In the genomic region with DNA sequence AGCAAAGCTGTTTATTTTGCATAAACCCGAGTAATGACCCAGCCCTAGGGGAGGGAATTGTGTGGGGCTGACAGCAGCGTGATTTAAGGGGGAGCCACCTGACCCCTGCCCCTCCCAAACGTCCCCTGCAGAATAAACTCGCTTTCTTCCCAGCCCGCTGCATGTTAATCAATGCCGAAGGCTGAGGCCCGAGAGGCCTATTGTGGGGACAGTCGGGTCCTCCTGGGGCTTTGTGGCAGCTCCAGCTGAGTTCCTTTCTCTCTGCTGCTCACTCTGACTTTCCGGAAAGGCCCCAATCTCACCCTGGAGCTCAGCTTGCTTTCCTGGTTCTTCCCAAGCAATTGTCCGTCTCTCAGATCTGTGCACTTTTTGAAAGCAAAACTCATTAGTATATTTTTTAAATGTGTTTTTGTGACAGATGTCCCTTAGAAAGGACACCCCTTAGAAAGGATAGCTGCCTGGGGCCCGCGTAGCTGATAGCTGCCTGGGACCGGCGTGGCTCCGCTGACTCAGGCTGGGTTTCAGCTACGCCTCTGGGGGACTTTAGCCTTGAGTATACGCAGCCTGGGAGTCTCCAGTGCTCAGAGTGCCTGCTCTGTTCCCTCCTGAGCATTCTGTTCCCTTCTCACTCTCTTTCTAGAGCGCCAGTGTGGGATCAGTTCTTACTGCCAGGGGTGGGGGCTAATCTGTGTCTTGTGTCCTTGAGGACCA, we compare ENCODE assay signal across 17 cellular contexts.
DNase-seq lines count a peak whose midpoint lies in the region; ATAC-seq, FAIRE-seq and TF ChIP-seq lines count a peak whose summit lies in the region.
"Had no signal": no experiment of that assay in that cellular context is flagged by ENCODE, and none has a peak within 500 bp of the region (broad histone marks: within the 10 kb centered on the region; RNA-seq: fewer than 3 reads in every experiment).

No MANE protein-coding gene starts in this region.

- H3K4me2 ChIP-seq in astrocyte (ENCODE audit: low read length), result peak overlapping the region; percentile 76

- H3K36me3 Mint-ChIP-seq in astrocyte (ENCODE audit: low read depth, unreplicated experiment), result peaks cover 6% of the 10 kb centered on the region
- H3K36me3 Mint-ChIP-seq in osteocyte (ENCODE audit: unreplicated experiment), result peaks cover 5% of the 10 kb centered on the region
- H3K36me3 Mint-ChIP-seq in activated CD4-positive, alpha-beta T cell treated with anti-CD3 and anti-CD28 coated beads, Interleukin-2, amount 10 ng/mL, durations not matched to agents 7 days and 5 days (ENCODE audit: low read depth), result no peaks in the 10 kb centered on the region

- H3K4me1 Mint-ChIP-seq in astrocyte (ENCODE audit: low read depth, unreplicated experiment) (peaks cover 54% of the 10 kb centered on the region), osteocyte (ENCODE audit: unreplicated experiment) (peaks cover 55% of the 10 kb centered on the region)
- no peaks in the 10 kb centered on the region for H3K4me1 Mint-ChIP-seq in activated CD4-positive, alpha-beta T cell treated with anti-CD3 and anti-CD28 coated beads, Interleukin-2, amount 10 ng/mL, durations not matched to agents 7 days and 5 days
- H3K4me1 Mint-ChIP-seq: activated CD4-positive, alpha-beta memory T cell treated with anti-CD3 and anti-CD28 coated beads, Interleukin-2, amount 10 ng/mL, durations not matched to agents 7 days and 5 days had no signal

- H3K4me3 ChIP-seq in astrocyte (ENCODE audit: insufficient read depth, low read depth, low read length), result peak overlapping the region; percentile 18
- H3K4me3 ChIP-seq: Peyer's patch, vagina had no signal

- POLR2A ChIA-PET in activated CD4-positive, alpha-beta T cell treated with anti-CD3 and anti-CD28 coated beads, Interleukin-2, amount 10 ng/mL, durations not matched to agents 7 days and 5 days (lab: Charles Lee), result no interaction called here

- CTCF ChIA-PET in activated CD4-positive, alpha-beta T cell treated with anti-CD3 and anti-CD28 coated beads, Interleukin-2, amount 10 ng/mL, durations not matched to agents 7 days and 5 days (lab: Charles Lee), result no interaction called here

- H4K20me1 ChIP-seq in astrocyte (ENCODE audit: insufficient read depth, low read length), result peaks cover 45% of the 10 kb centered on the region

- H3K4me3 Mint-ChIP-seq in astrocyte (ENCODE audit: unreplicated experiment), result no peak overlapping the region
- peak overlapping the region; percentile 10 for H3K4me3 Mint-ChIP-seq in osteocyte (ENCODE audit: unreplicated experiment)
- H3K4me3 Mint-ChIP-seq in activated CD4-positive, alpha-beta T cell treated with anti-CD3 and anti-CD28 coated beads, Interleukin-2, amount 10 ng/mL, durations not matched to agents 7 days and 5 days, result no peak overlapping the region
- H3K4me3 Mint-ChIP-seq: activated CD4-positive, alpha-beta memory T cell treated with anti-CD3 and anti-CD28 coated beads, Interleukin-2, amount 10 ng/mL, durations not matched to agents 7 days and 5 days had no signal

- no peak for ATAC-seq in HG02840 (IDR thresholded peaks at IDR 0.05; ENCODE audit: low FRiP score, unreplicated experiment)

- H3K9me3 Mint-ChIP-seq in astrocyte (ENCODE audit: unreplicated experiment) (peaks cover 5% of the 10 kb centered on the region), osteocyte (ENCODE audit: unreplicated experiment) (no peaks in the 10 kb centered on the region)
- no peaks in the 10 kb centered on the region for H3K9me3 Mint-ChIP-seq in activated CD4-positive, alpha-beta T cell treated with anti-CD3 and anti-CD28 coated beads, Interleukin-2, amount 10 ng/mL, durations not matched to agents 7 days and 5 days
- H3K9me3 Mint-ChIP-seq: activated CD4-positive, alpha-beta memory T cell treated with anti-CD3 and anti-CD28 coated beads, Interleukin-2, amount 10 ng/mL, durations not matched to agents 7 days and 5 days had no signal

- FAIRE-seq in astrocyte (lab: Jason Lieb, UNC), result no peak
- FAIRE-seq: GM12891, kidney had no signal

- H3K9me3 ChIP-seq in ES-I3 (ENCODE audit: control insufficient read depth, insufficient read depth, low read length) (no peaks in the 10 kb centered on the region), astrocyte (ENCODE audit: insufficient read depth, low read depth, low read length) (no peaks in the 10 kb centered on the region)
- H3K9me3 ChIP-seq: neutrophil, Peyer's patch, vagina had no signal

- H3K27me3 Mint-ChIP-seq in astrocyte (ENCODE audit: low read depth, unreplicated experiment) (no peaks in the 10 kb centered on the region), osteocyte (ENCODE audit: unreplicated experiment) (no peaks in the 10 kb centered on the region)
- no peaks in the 10 kb centered on the region for H3K27me3 Mint-ChIP-seq in activated CD4-positive, alpha-beta T cell treated with anti-CD3 and anti-CD28 coated beads, Interleukin-2, amount 10 ng/mL, durations not matched to agents 7 days and 5 days
- H3K27me3 Mint-ChIP-seq: activated CD4-positive, alpha-beta memory T cell treated with anti-CD3 and anti-CD28 coated beads, Interleukin-2, amount 10 ng/mL, durations not matched to agents 7 days and 5 days had no signal

- H3K4me1 ChIP-seq in ES-I3 (ENCODE audit: insufficient read depth, low read length) (peaks cover 49% of the 10 kb centered on the region), astrocyte (ENCODE audit: insufficient read depth, low read length) (peaks cover 18% of the 10 kb centered on the region)
- H3K4me1 ChIP-seq: vagina had no signal

- peak overlapping the region; percentile 12; the same call in 1 of the 2 replicates for H3K9ac ChIP-seq in ES-I3 (ENCODE audit: low read depth, low read length)
- peak overlapping the region; percentile 56 for H3K9ac ChIP-seq in astrocyte (ENCODE audit: low read length)

- DNase-seq in astrocyte (ENCODE audit: low read depth) (no peak), iPS DF 4.7 (ENCODE audit: extremely low read depth, low spot score) (peak; percentile 38), osteocyte (ENCODE audit: extremely low spot score, unreplicated experiment) (no peak), AML-193 (lab: John Stamatoyannopoulos, UW) (no peak)
- DNase-seq in activated CD8-positive, alpha-beta memory T cell treated with anti-CD3 and anti-CD28 coated beads for 24 hours, result no peak
- no peak for DNase-seq in activated CD4-positive, alpha-beta T cell treated with anti-CD3 and anti-CD28 coated beads, Interleukin-2, amount 10 ng/mL, durations not matched to agents 7 days and 5 days
- DNase-seq: activated CD4-positive, alpha-beta memory T cell treated with anti-CD3 and anti-CD28 coated beads, Interleukin-2, amount 10 ng/mL, durations not matched to agents 7 days and 5 days; activated naive CD4-positive, alpha-beta T cell; DMS79 treated with DMSO at 0.1 percent for 48 hours; NCI-H1436; Peyer's patch had no signal

- peak overlapping the region; percentile 94 for H3K27ac Mint-ChIP-seq in astrocyte (ENCODE audit: unreplicated experiment)
- peak overlapping the region; percentile 82 for H3K27ac Mint-ChIP-seq in osteocyte (ENCODE audit: unreplicated experiment)
- H3K27ac Mint-ChIP-seq in activated CD4-positive, alpha-beta T cell treated with anti-CD3 and anti-CD28 coated beads, Interleukin-2, amount 10 ng/mL, durations not matched to agents 7 days and 5 days, result no peak overlapping the region
- H3K27ac Mint-ChIP-seq: activated CD4-positive, alpha-beta memory T cell treated with anti-CD3 and anti-CD28 coated beads, Interleukin-2, amount 10 ng/mL, durations not matched to agents 7 days and 5 days had no signal

- H2AFZ ChIP-seq in astrocyte (ENCODE audit: low read depth, low read length), result no peak overlapping the region

- no peak for TF ChIP-seq CTCF in astrocyte (IDR thresholded peaks at IDR 0.05; ENCODE audit: insufficient read depth, low read depth, low read length)
- no peak for TF ChIP-seq CTCF in osteocyte (IDR thresholded peaks at IDR 0.05)

- H3K27ac ChIP-seq in astrocyte (ENCODE audit: low read depth, low read length), result peak overlapping the region; percentile 52
- H3K27ac ChIP-seq: neutrophil, vagina had no signal

- peaks cover 35% of the 10 kb centered on the region for H3K79me2 ChIP-seq in astrocyte (ENCODE audit: insufficient read depth, low read length)

- H3K36me3 ChIP-seq in ES-I3 (ENCODE audit: insufficient read depth, low read length), result no peaks in the 10 kb centered on the region
- no peaks in the 10 kb centered on the region for H3K36me3 ChIP-seq in astrocyte (ENCODE audit: insufficient read depth, low read length)
- H3K36me3 ChIP-seq: neutrophil, Peyer's patch, vagina had no signal

- H3K27me3 ChIP-seq in astrocyte (ENCODE audit: insufficient read depth, low read length), result no peaks in the 10 kb centered on the region
- H3K27me3 ChIP-seq: neutrophil, Peyer's patch, vagina had no signal
